ENCODE assay signal across 17 cellular contexts in genomic region chr6:32147401-32148132, GRCh38. TPM values are rescaled to one million over a fixed set of nuclear protein-coding genes. Genes with fewer than 3 reads are reported as not detected.
DNase-seq lines count a peak whose midpoint lies in the region; ATAC-seq, FAIRE-seq and TF ChIP-seq lines count a peak whose summit lies in the region.
"Had no signal": no experiment of that assay in that cellular context is flagged by ENCODE, and none has a peak within 500 bp of the region (broad histone marks: within the 10 kb centered on the region; RNA-seq: fewer than 3 reads in every experiment).

No MANE protein-coding gene starts in this region.

- peaks cover 4% of the 10 kb centered on the region for H3K36me3 Mint-ChIP-seq in CD4-positive, alpha-beta T cell (ENCODE audit: low read depth)
- no peaks in the 10 kb centered on the region for H3K36me3 Mint-ChIP-seq in natural killer cell treated with Interleukin-12 subunit alpha and Interleukin-12 subunit beta and Interleukin-15 and Interleukin-18, amount 100 ng/mL, for 72 hours

- 70 to 96% methylated on average over 2 to 4 of the region's 4 CpGs for WGBS in transverse colon (ENCODE audit: low coverage in 1 of 2), 2 donors

- no peak overlapping the region for H3K27ac ChIP-seq in CD4-positive, alpha-beta T cell (ENCODE audit: low read depth, low read length)
- H3K27ac ChIP-seq in HUES48 (ENCODE audit: low read depth, low read length), result no peak overlapping the region
- no peak overlapping the region for H3K27ac ChIP-seq in transverse colon
- H3K27ac ChIP-seq: coronary artery had no signal

- no peak overlapping the region for H3K9ac ChIP-seq in HUES48 (ENCODE audit: low read depth, low read length)

- no peaks in the 10 kb centered on the region for H3K9me3 Mint-ChIP-seq in CD4-positive, alpha-beta T cell
- H3K9me3 Mint-ChIP-seq in natural killer cell treated with Interleukin-12 subunit alpha and Interleukin-12 subunit beta and Interleukin-15 and Interleukin-18, amount 100 ng/mL, for 72 hours, result no peaks in the 10 kb centered on the region
- H3K9me3 Mint-ChIP-seq: activated B cell treated with CpG ODN at 0.5 μM for 24 hours, mesothelial cell of epicardium had no signal

- H3K4me3 ChIP-seq in HUES48 (ENCODE audit: low read depth, low read length) (peak overlapping the region; percentile 56; the same call in 1 of the 2 replicates), bronchial epithelial cell (ENCODE audit: low read depth, low read length) (peak overlapping the region; percentile 59), transverse colon (no peak overlapping the region)
- H3K4me3 ChIP-seq: coronary artery had no signal

- no peak for DNase-seq in CD4-positive, alpha-beta T cell
- no peak for DNase-seq in bronchial epithelial cell (ENCODE audit: low read depth)
- no peak for DNase-seq in natural killer cell treated with Interleukin-12 subunit alpha and Interleukin-12 subunit beta and Interleukin-15 and Interleukin-18, amount 100 ng/mL, for 72 hours (ENCODE audit: low spot score)
- DNase-seq in globus pallidus (ENCODE audit: low spot score), result no peak
- DNase-seq in transverse colon, result no peak
- DNase-seq: activated B cell treated with CpG ODN at 0.5 μM for 24 hours, foreskin fibroblast, NCI-H146, NCI-H2227 treated with DMSO at 0.1 percent for 48 hours, PC-9, T-helper 2 cell had no signal

- no peaks in the 10 kb centered on the region for H3K9me3 ChIP-seq in CD4-positive, alpha-beta T cell (ENCODE audit: control insufficient read depth, low read length)
- no peaks in the 10 kb centered on the region for H3K9me3 ChIP-seq in HUES48 (ENCODE audit: control insufficient read depth, insufficient read depth, low read length)
- H3K9me3 ChIP-seq in transverse colon, result no peaks in the 10 kb centered on the region

- intact Hi-C loops in CD4-positive, alpha-beta T cell (cut with DNase I, micrococcal nuclease), result loop anchor here in 1 of 2 experiments (5.0 kb wide), 1 partner anchor 45 kb away; the partner anchor contains the start of genes GPSM3 and PBX2
- intact Hi-C loops in transverse colon (cut with DNase I; ENCODE audit: low total_unique reads), result no loop called here

- CTCF ChIA-PET in CD4-positive, alpha-beta T cell (lab: Charles Lee), result interaction anchor here (0.7 to 1.7 kb wide), 3 partner anchors 60 to 98 kb away, joined by 3 to 4 read pairs (median 3); no protein-coding TSS in a partner anchor

- H3K4me3 Mint-ChIP-seq in CD4-positive, alpha-beta T cell, result no peak overlapping the region
- peak overlapping the region; percentile 85 for H3K4me3 Mint-ChIP-seq in natural killer cell treated with Interleukin-12 subunit alpha and Interleukin-12 subunit beta and Interleukin-15 and Interleukin-18, amount 100 ng/mL, for 72 hours
- H3K4me3 Mint-ChIP-seq: mesothelial cell of epicardium had no signal

- H3K36me3 ChIP-seq in HUES48 (ENCODE audit: control insufficient read depth, insufficient read depth, low read length) (no peaks in the 10 kb centered on the region), bronchial epithelial cell (ENCODE audit: control insufficient read depth, insufficient read depth, low read length) (no peaks in the 10 kb centered on the region), transverse colon (no peaks in the 10 kb centered on the region)

- peaks cover 41% of the 10 kb centered on the region for H3K4me1 Mint-ChIP-seq in CD4-positive, alpha-beta T cell (ENCODE audit: low read depth)
- peaks cover 32 to 40% of the 10 kb centered on the region in 2 donors for H3K4me1 Mint-ChIP-seq in natural killer cell treated with Interleukin-12 subunit alpha and Interleukin-12 subunit beta and Interleukin-15 and Interleukin-18, amount 100 ng/mL, for 72 hours (ENCODE audit: low read depth in 2 of 2)

- H3K4me1 ChIP-seq in HUES48 (ENCODE audit: control insufficient read depth, insufficient read depth, low read length) (peaks cover 32% of the 10 kb centered on the region), transverse colon (peaks cover 0 to 23% (median 20%) of the 10 kb centered on the region in 4 donors)

- H3K27me3 ChIP-seq in CD4-positive, alpha-beta T cell (ENCODE audit: control insufficient read depth, insufficient read depth, low read length), result peaks cover 11% of the 10 kb centered on the region
- peaks cover 36% of the 10 kb centered on the region for H3K27me3 ChIP-seq in HUES48 (ENCODE audit: control insufficient read depth, insufficient read depth, low read length)
- H3K27me3 ChIP-seq in bronchial epithelial cell (ENCODE audit: control insufficient read depth, insufficient read depth, low read length), result no peaks in the 10 kb centered on the region
- H3K27me3 ChIP-seq in transverse colon, result peaks cover 13% of the 10 kb centered on the region

- TF ChIP-seq EP300 in transverse colon (IDR thresholded peaks at IDR 0.05; ENCODE audit: low read depth), result no peak

- POLR2A ChIA-PET in CD4-positive, alpha-beta T cell (lab: Charles Lee), result interaction anchor here (0.6 to 1.1 kb wide), 2 partner anchors 18 to 20 kb away, joined by 3 read pairs; partner anchors contain the start of genes ATF6B and FKBPL

- TF ChIP-seq POLR2A in transverse colon (IDR thresholded peaks at IDR 0.05), result no peak

- in situ Hi-C loops in transverse colon (cut with MboI; ENCODE audit: low pct_ligation_motif_present in 1 of 4, low pct_unique_long_range_greater_than_20kb in 1 of 4, low sequenced_read_pairs in 3 of 4), result no loop called here

- TF ChIP-seq CTCF in CD4-positive, alpha-beta T cell (IDR thresholded peaks at IDR 0.05), result no peak
- TF ChIP-seq CTCF in bronchial epithelial cell (IDR thresholded peaks at IDR 0.05; ENCODE audit: insufficient read depth, low read length, severe bottlenecking), result no peak
- no peak for TF ChIP-seq CTCF in transverse colon (IDR thresholded peaks at IDR 0.05)

- FAIRE-seq in bronchial epithelial cell (lab: Jason Lieb, UNC), result peak; percentile 84

- ATAC-seq in CD4-positive, alpha-beta T cell (ENCODE audit: poor library complexity), result no peak
- no peak for ATAC-seq in natural killer cell treated with Interleukin-12 subunit alpha and Interleukin-12 subunit beta and Interleukin-15 and Interleukin-18, amount 100 ng/mL, for 72 hours
- no peak for ATAC-seq in esophagus mucosa
- no peak for ATAC-seq in HG02870 (IDR thresholded peaks at IDR 0.05; ENCODE audit: unreplicated experiment)

- H3K27ac Mint-ChIP-seq in CD4-positive, alpha-beta T cell, result peak overlapping the region; percentile 86
- H3K27ac Mint-ChIP-seq in natural killer cell treated with Interleukin-12 subunit alpha and Interleukin-12 subunit beta and Interleukin-15 and Interleukin-18, amount 100 ng/mL, for 72 hours, result peak overlapping the region in 1 of 2 donors; percentile 51
- H3K27ac Mint-ChIP-seq: activated B cell treated with CpG ODN at 0.5 μM for 24 hours had no signal

- H3K27me3 Mint-ChIP-seq in CD4-positive, alpha-beta T cell, result peaks cover 29% of the 10 kb centered on the region
- peaks cover 35 to 43% of the 10 kb centered on the region in 2 donors for H3K27me3 Mint-ChIP-seq in natural killer cell treated with Interleukin-12 subunit alpha and Interleukin-12 subunit beta and Interleukin-15 and Interleukin-18, amount 100 ng/mL, for 72 hours

RNA-seq across cellular contexts. Expression of gene PRRT1, which starts 4.2 kb away (rescaled TPM):
- 1 to 10 TPM; 2.6 to 3.2 TPM for total RNA-seq in CD4-positive, alpha-beta T cell
- total RNA-seq in bronchial epithelial cell (not detected in 2 replicates), esophagus mucosa (0.40 TPM), transverse colon (1 to 10 TPM in 2 of 4 donors, not detected in 2; 2.4 to 2.7 TPM)
- under 1 TPM; 0.17 to 0.33 TPM for total RNA-seq in natural killer cell treated with Interleukin-12 subunit alpha and Interleukin-12 subunit beta and Interleukin-15 and Interleukin-18, amount 100 ng/mL, for 72 hours
- total RNA-seq: activated B cell treated with CpG ODN at 0.5 μM for 24 hours, HT-29 had no signal

RNA-seq across cellular contexts. Expression of gene PPT2, which starts 6.4 kb away (rescaled TPM):
- total RNA-seq in CD4-positive, alpha-beta T cell, result 1 to 10 TPM; 8.7 to 8.9 TPM
- total RNA-seq in bronchial epithelial cell (5.8 and 38.5 TPM in 2 replicates), esophagus mucosa (18.1 TPM), transverse colon (10 to 100 TPM; 13.1 to 80.0 (median 28.1) TPM)
- 10 to 100 TPM; 10.8 to 32.3 TPM for total RNA-seq in natural killer cell treated with Interleukin-12 subunit alpha and Interleukin-12 subunit beta and Interleukin-15 and Interleukin-18, amount 100 ng/mL, for 72 hours

RNA-seq across cellular contexts. Expression of gene EGFL8, which starts 16.8 kb away (rescaled TPM):
- total RNA-seq in CD4-positive, alpha-beta T cell, result 10 to 100 TPM; 13.1 to 13.8 TPM
- total RNA-seq in bronchial epithelial cell (0.26 and 1.7 TPM in 2 replicates), esophagus mucosa (10.2 TPM), transverse colon (10 to 100 TPM in 3 of 4 donors, 1 to 10 TPM in 1; 2.6 to 79.4 (median 16.2) TPM)
- 10 to 100 TPM in 1 of 2 donors, 1 to 10 TPM in 1; 8.3 to 15.0 TPM for total RNA-seq in natural killer cell treated with Interleukin-12 subunit alpha and Interleukin-12 subunit beta and Interleukin-15 and Interleukin-18, amount 100 ng/mL, for 72 hours

RNA-seq across cellular contexts. Expression of gene FKBPL, which starts 17.5 kb away (rescaled TPM):
- total RNA-seq in CD4-positive, alpha-beta T cell, result under 1 TPM; 0.66 to 0.73 TPM
- total RNA-seq in bronchial epithelial cell (7.4 and 8.4 TPM in 2 replicates), esophagus mucosa (10.1 TPM), transverse colon (1 to 10 TPM in 2 of 4 donors, not detected in 2; 3.0 to 3.3 TPM)
- 1 to 10 TPM; 5.5 to 6.0 TPM for total RNA-seq in natural killer cell treated with Interleukin-12 subunit alpha and Interleukin-12 subunit beta and Interleukin-15 and Interleukin-18, amount 100 ng/mL, for 72 hours

RNA-seq across cellular contexts. Expression of gene ATF6B, which starts 19.5 kb away (rescaled TPM):
- 10 to 100 TPM; 72.2 to 75.6 TPM for total RNA-seq in CD4-positive, alpha-beta T cell
- 8.7 and 11.1 TPM in 2 replicates for total RNA-seq in bronchial epithelial cell
- total RNA-seq in natural killer cell treated with Interleukin-12 subunit alpha and Interleukin-12 subunit beta and Interleukin-15 and Interleukin-18, amount 100 ng/mL, for 72 hours, result 100 to 1,000 TPM; 125 to 132 TPM
- total RNA-seq in esophagus mucosa, result 76.0 TPM
- total RNA-seq in transverse colon, result 100 to 1,000 TPM in 2 of 4 donors, 10 to 100 TPM in 2; 59.0 to 139 (median 98.5) TPM

Comparison
In these comparisons a context has a peak if more than half of its experiments do, and no peak if none do; other contexts are left out.
1. H3K4me3 ChIP-seq: peak in HUES48 (single experiment) and bronchial epithelial cell (single experiment); none in transverse colon (0 of 4).